19 cellular contexts compared by ENCODE assay signal in the genomic region with DNA sequence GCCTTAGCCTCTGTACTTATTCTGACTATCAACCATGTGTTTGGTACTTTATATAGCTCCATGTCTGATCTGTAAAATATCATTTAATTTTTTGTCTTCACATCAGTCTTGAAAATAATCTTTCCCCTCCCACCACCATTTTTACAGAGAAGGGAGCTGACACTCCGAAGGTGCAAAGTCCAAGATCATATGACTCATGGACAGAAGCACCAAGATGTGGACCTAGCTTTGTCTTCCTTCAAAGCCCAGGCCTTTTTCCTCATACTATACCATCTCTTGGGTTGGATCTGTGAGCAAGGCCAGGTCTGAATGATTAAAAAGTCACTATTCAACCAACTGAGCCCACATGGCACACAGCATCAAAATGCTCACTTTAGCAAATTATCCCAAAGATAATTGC.
"Had no signal": no experiment of that assay in that cellular context is flagged by ENCODE, and none has a peak within 500 bp of the region (broad histone marks: within the 10 kb centered on the region; RNA-seq: fewer than 3 reads in every experiment).

No MANE protein-coding gene starts in this region.

- H3K27ac ChIP-seq: dorsolateral prefrontal cortex, ovary, psoas muscle, skin epidermis, upper lobe of right lung had no signal

- H3K36me3 ChIP-seq: ovary, upper lobe of right lung had no signal

- H3K9me3 ChIP-seq: ovary, psoas muscle, upper lobe of right lung had no signal

- H3K4me3 Mint-ChIP-seq: brain; naive thymus-derived CD4-positive, alpha-beta T cell; T-helper 2 cell treated with Interferon-gamma antibody and Interleukin-4, amounts not matched to agents 5 μg/mL and 100 μg/mL, for 36 hours had no signal

- H3K27me3 Mint-ChIP-seq: brain; naive thymus-derived CD4-positive, alpha-beta T cell had no signal

- H3K4me1 ChIP-seq: psoas muscle, upper lobe of right lung had no signal

- H3K36me3 Mint-ChIP-seq: brain had no signal

- ATAC-seq: activated T-cell treated with anti-CD3 and anti-CD28 coated beads, Interleukin-2, amount 50 U/mL, for 72 hours; left cardiac atrium; naive thymus-derived CD4-positive, alpha-beta T cell; psoas muscle; right cardiac atrium; upper lobe of right lung had no signal

- FAIRE-seq: colon, TTC549 had no signal

- H3K27me3 ChIP-seq: dorsolateral prefrontal cortex, ovary, upper lobe of right lung had no signal

- DNase-seq: activated CD8-positive, alpha-beta memory T cell treated with anti-CD3 and anti-CD28 coated beads, Interleukin-2, amount 50 U/mL, for 4 hours; activated naive CD4-positive, alpha-beta T cell treated with Interleukin-2 at 50 U/mL for 16 hours; anterior cingulate cortex; central memory CD4-positive, alpha-beta T cell; dorsolateral prefrontal cortex; left cardiac atrium; mesenchymal stem cell; naive thymus-derived CD4-positive, alpha-beta T cell; ovary; psoas muscle; right cardiac atrium; stimulated activated CD4-positive, alpha-beta T cell treated with anti-CD3 and anti-CD28 coated beads, Interleukin-2, amount 100 ng/mL, for 48 hours; upper lobe of right lung had no signal

- H3K9me3 Mint-ChIP-seq: brain; T-helper 2 cell treated with Interferon-gamma antibody and Interleukin-4, amounts not matched to agents 5 μg/mL and 100 μg/mL, for 36 hours had no signal

- H3K27ac Mint-ChIP-seq: activated T-cell treated with anti-CD3 and anti-CD28 coated beads, Interleukin-2, amount 50 U/mL, for 72 hours; brain; naive thymus-derived CD4-positive, alpha-beta T cell; T-helper 2 cell treated with Interferon-gamma antibody and Interleukin-4, amounts not matched to agents 5 μg/mL and 100 μg/mL, for 36 hours had no signal

- H3K4me3 ChIP-seq: dorsolateral prefrontal cortex, ovary, psoas muscle, skin epidermis, upper lobe of right lung had no signal

- H3K4me1 Mint-ChIP-seq: brain had no signal
